9 cellular contexts compared by ENCODE assay signal in genomic region chr17:61400786-61401279, GRCh38. TPM values are rescaled to one million over a fixed set of nuclear protein-coding genes. Genes with fewer than 3 reads are reported as not detected.
DNase-seq lines count a peak whose midpoint lies in the region; ATAC-seq, FAIRE-seq and TF ChIP-seq lines count a peak whose summit lies in the region.
"Had no signal": no experiment of that assay in that cellular context is flagged by ENCODE, and none has a peak within 500 bp of the region (broad histone marks: within the 10 kb centered on the region; RNA-seq: fewer than 3 reads in every experiment).

No MANE protein-coding gene starts in this region.

- H3K27me3 ChIP-seq in liver (ENCODE audit: control insufficient read depth in 4 of 4, insufficient read depth in 4 of 4, low read length in 3 of 4) = peaks cover 7 to 21% (median 17%) of the 10 kb centered on the region in 4 donors
- H3K27me3 ChIP-seq in stomach smooth muscle (ENCODE audit: control insufficient read depth in 1 of 2, insufficient read depth in 2 of 2, low read length in 2 of 2) = peaks cover 65 to 92% of the 10 kb centered on the region in 2 donors

- DNase-seq in NCI-H2227 (lab: John Stamatoyannopoulos, UW; ENCODE audit: unreplicated experiment) (peak; percentile 46), NCI-H2227 treated with DMSO at 0.1 percent for 48 hours (lab: John Stamatoyannopoulos, UW) (no peak), amniotic epithelial cell (ENCODE audit: low read depth) (peak; percentile 48), H54 (ENCODE audit: insufficient read length, low spot score) (no peak), GM10248 (ENCODE audit: extremely low spot score) (no peak)

- peak overlapping the region; percentile 3 to 41 for H3K27ac ChIP-seq in liver (ENCODE audit: low read depth in 1 of 2, low read length in 2 of 2)
- H3K27ac ChIP-seq in stomach smooth muscle (ENCODE audit: low read length) = no peak overlapping the region

- H3K4me1 ChIP-seq in liver (ENCODE audit: control insufficient read depth in 4 of 4, insufficient read depth in 4 of 4, low read length in 3 of 4) (peaks cover 6 to 44% (median 23%) of the 10 kb centered on the region in 4 donors), stomach smooth muscle (ENCODE audit: control insufficient read depth, insufficient read depth, low read length) (peaks cover 62% of the 10 kb centered on the region)

- CTCF ChIA-PET in GM10248 (lab: Yijun Ruan, JAX) = interaction anchor here (1.0 to 1.4 kb wide), 3 partner anchors 10 to 430 kb away, joined by 3 to 4 read pairs (median 3); no protein-coding TSS in a partner anchor

- H3K9me3 ChIP-seq in liver (ENCODE audit: control insufficient read depth in 4 of 4, low read length in 3 of 4) (peaks cover 0 to 3% (median 0%) of the 10 kb centered on the region in 4 donors), stomach smooth muscle (ENCODE audit: control insufficient read depth in 2 of 2, low read length in 2 of 2) (no peaks in the 10 kb centered on the region)

- peak overlapping the region in 1 of 3 donors; percentile 67 for H3K4me3 ChIP-seq in liver (ENCODE audit: low read depth in 1 of 3, low read length in 3 of 3)
- peak overlapping the region; percentile 31 to 64 for H3K4me3 ChIP-seq in stomach smooth muscle (ENCODE audit: low read length in 2 of 2)

- no peak for TF ChIP-seq CTCF in liver (IDR thresholded peaks at IDR 0.05; ENCODE audit: low read depth, low read length, missing input control)
- no peak for TF ChIP-seq CTCF in GM10248 (IDR thresholded peaks at IDR 0.05; ENCODE audit: control extremely low read depth, extremely low read depth, low read depth, missing control alignments)

- TF ChIP-seq POLR2A in H54 (IDR thresholded peaks at IDR 0.05; ENCODE audit: low read depth, low read length) = no peak

- FAIRE-seq in H54 (lab: Jason Lieb, UNC) = no peak

- no peak for TF ChIP-seq RAD21 in liver (IDR thresholded peaks at IDR 0.05)

- 7% methylated on average over 37 of the region's 37 CpGs for WGBS in liver

- POLR2A ChIA-PET in GM10248 (lab: Yijun Ruan, JAX) = no interaction called here

- no peak for ATAC-seq in HG02588 (IDR thresholded peaks at IDR 0.05; ENCODE audit: unreplicated experiment)

- H3K36me3 ChIP-seq in liver (ENCODE audit: control insufficient read depth in 4 of 4, insufficient read depth in 3 of 4, low read depth in 1 of 4, low read length in 3 of 4) = no peaks in the 10 kb centered on the region
- H3K36me3 ChIP-seq in stomach smooth muscle (ENCODE audit: control insufficient read depth in 2 of 2, insufficient read depth in 2 of 2, low read length in 2 of 2) = no peaks in the 10 kb centered on the region

- H3K9ac ChIP-seq in liver (ENCODE audit: low read depth in 1 of 2, low read length in 2 of 2) (no peak overlapping the region), stomach smooth muscle (ENCODE audit: low read length in 2 of 2) (no peak overlapping the region)

TF ChIP-seq in liver, 16 proteins besides CTCF, POLR2A, EP300 and RAD21:
- TF ChIP-seq, protein P1, sequence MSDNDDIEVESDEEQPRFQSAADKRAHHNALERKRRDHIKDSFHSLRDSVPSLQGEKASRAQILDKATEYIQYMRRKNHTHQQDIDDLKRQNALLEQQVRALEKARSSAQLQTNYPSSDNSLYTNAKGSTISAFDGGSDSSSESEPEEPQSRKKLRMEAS (IDR thresholded peaks at IDR 0.05) = no peak
- TF ChIP-seq FOXA1 (IDR thresholded peaks at IDR 0.05) (no peak), HNF4A (conservative IDR thresholded peaks at IDR 0.05) (no peak), FOXA2 (IDR thresholded peaks at IDR 0.05) (no peak), TAF1 (conservative IDR thresholded peaks at IDR 0.05) (no peak), GABPA (IDR thresholded peaks at IDR 0.05 in 1 of 2, conservative IDR thresholded peaks at IDR 0.05 in 1 of 2) (no peak), JUND (IDR thresholded peaks at IDR 0.05) (no peak), SP1 (IDR thresholded peaks at IDR 0.05) (no peak)
- TF ChIP-seq, protein P2, sequence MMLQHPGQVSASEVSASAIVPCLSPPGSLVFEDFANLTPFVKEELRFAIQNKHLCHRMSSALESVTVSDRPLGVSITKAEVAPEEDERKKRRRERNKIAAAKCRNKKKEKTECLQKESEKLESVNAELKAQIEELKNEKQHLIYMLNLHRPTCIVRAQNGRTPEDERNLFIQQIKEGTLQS (IDR thresholded peaks at IDR 0.05) = no peak
- TF ChIP-seq, protein P3, sequence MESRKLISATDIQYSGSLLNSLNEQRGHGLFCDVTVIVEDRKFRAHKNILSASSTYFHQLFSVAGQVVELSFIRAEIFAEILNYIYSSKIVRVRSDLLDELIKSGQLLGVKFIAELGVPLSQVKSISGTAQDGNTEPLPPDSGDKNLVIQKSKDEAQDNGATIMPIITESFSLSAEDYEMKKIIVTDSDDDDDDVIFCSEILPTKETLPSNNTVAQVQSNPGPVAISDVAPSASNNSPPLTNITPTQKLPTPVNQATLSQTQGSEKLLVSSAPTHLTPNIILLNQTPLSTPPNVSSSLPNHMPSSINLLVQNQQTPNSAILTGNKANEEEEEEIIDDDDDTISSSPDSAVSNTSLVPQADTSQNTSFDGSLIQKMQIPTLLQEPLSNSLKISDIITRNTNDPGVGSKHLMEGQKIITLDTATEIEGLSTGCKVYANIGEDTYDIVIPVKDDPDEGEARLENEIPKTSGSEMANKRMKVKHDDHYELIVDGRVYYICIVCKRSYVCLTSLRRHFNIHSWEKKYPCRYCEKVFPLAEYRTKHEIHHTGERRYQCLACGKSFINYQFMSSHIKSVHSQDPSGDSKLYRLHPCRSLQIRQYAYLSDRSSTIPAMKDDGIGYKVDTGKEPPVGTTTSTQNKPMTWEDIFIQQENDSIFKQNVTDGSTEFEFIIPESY (IDR thresholded peaks at IDR 0.05) = no peak

RNA-seq across cellular contexts. Expression of gene TBX2, which starts 1.2 kb away (rescaled TPM):
- total RNA-seq in liver = 1 to 10 TPM; 2.4 to 3.1 TPM
- polyA plus RNA-seq in liver = 1 to 10 TPM in 1 of 2 donors, under 1 TPM in 1; 0.85 to 2.6 TPM
- total RNA-seq: A673 had no signal

RNA-seq across cellular contexts. Expression of gene TBX4, which starts 51.4 kb away (rescaled TPM):
- not detected for total RNA-seq in liver
- not detected for polyA plus RNA-seq in liver
- total RNA-seq: A673 had no signal

Comparison
In these comparisons a context has a peak if more than half of its experiments do, and no peak if none do; other contexts are left out.
1. DNase-seq: peak in NCI-H2227 (single experiment) and amniotic epithelial cell (single experiment); none in NCI-H2227 treated with DMSO at 0.1 percent for 48 hours (single experiment), H54 (single experiment) and GM10248 (single experiment).